ENCODE assay signal across 16 cellular contexts in the genomic region with DNA sequence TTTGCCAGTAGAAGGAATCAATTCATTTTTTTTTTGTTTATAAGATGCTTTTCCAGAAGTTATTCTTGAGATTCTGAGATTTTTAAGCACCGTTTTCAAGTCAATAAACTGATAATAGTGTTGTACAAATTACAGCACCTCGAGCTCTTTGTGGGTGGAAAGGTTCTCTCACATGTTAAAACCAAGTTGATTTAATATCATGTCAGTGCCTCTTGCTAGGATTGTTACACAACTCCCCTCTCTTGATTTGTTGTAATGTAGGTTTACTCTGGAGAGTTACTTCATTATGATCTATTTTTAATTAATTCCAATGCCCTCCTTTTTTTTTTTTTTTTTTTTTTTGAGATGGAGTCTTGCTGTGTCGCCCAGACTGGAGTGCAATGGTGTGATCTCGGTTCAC. TPM values are rescaled to one million over a fixed set of nuclear protein-coding genes. Genes with fewer than 3 reads are reported as not detected.
DNase-seq lines count a peak whose midpoint lies in the region; ATAC-seq, FAIRE-seq and TF ChIP-seq lines count a peak whose summit lies in the region.
"Had no signal": no experiment of that assay in that cellular context is flagged by ENCODE, and none has a peak within 500 bp of the region (broad histone marks: within the 10 kb centered on the region; RNA-seq: fewer than 3 reads in every experiment).

No MANE protein-coding gene starts in this region.

- H3K27ac ChIP-seq in CD8-positive, alpha-beta memory T cell (ENCODE audit: low read depth, low read length) = no peak overlapping the region
- peak overlapping the region; percentile 47 for H3K27ac ChIP-seq in GM12878 (ENCODE audit: control insufficient read depth, insufficient read depth)
- H3K27ac ChIP-seq: A549, C4-2B, SJSA1 had no signal

- intact Hi-C loops in CD14-positive monocyte (cut with micrococcal nuclease) = no loop called here
- intact Hi-C loops in GM12878 (cut with micrococcal nuclease; ENCODE audit: unreplicated experiment) = no loop called here

- no peak for TF ChIP-seq RAD21 in GM12878 (IDR thresholded peaks at IDR 0.05; ENCODE audit: insufficient read depth, low read depth, low read length)

- H3K79me2 ChIP-seq in GM12878 (ENCODE audit: control insufficient read depth, insufficient read depth, low read length) = no peaks in the 10 kb centered on the region

- peaks cover 3 to 12% of the 10 kb centered on the region in 2 donors for H3K36me3 Mint-ChIP-seq in CD14-positive monocyte
- peaks cover 3 to 6% (median 3%) of the 10 kb centered on the region in 3 donors for H3K36me3 Mint-ChIP-seq in CD8-positive, alpha-beta memory T cell

- no TSS peak for BruUV-seq in GM12878 (replicated peaks; lab: Mats Ljungman, UMichigan)

- H3K27me3 Mint-ChIP-seq in CD14-positive monocyte (ENCODE audit: low read depth in 3 of 3) = no peaks in the 10 kb centered on the region
- H3K27me3 Mint-ChIP-seq in CD8-positive, alpha-beta memory T cell = no peaks in the 10 kb centered on the region

- no peak overlapping the region for H2AFZ ChIP-seq in GM12878 (ENCODE audit: control insufficient read depth, low read depth, low read length)

- H3K27ac Mint-ChIP-seq in CD14-positive monocyte = peak overlapping the region in 4 of 7 donors; percentile 36 to 62 (median 38)
- peak overlapping the region in 7 of 8 donors; percentile 30 to 86 (median 65) for H3K27ac Mint-ChIP-seq in CD8-positive, alpha-beta memory T cell

- no peaks in the 10 kb centered on the region for H3K27me3 ChIP-seq in CD8-positive, alpha-beta memory T cell (ENCODE audit: insufficient read depth, low read length, poor library complexity, severe bottlenecking)
- H3K27me3 ChIP-seq in GM12878 (replicated peaks in 1 of 2; ENCODE audit: control insufficient read depth in 2 of 2, insufficient read depth in 2 of 2, low read length in 1 of 2) (no peaks in the 10 kb centered on the region), BE2C (no peaks in the 10 kb centered on the region)
- H3K27me3 ChIP-seq: SJSA1 had no signal

- 0 out of 3 replicates have a peak, but pooled peaks have one; percentile 22 for ATAC-seq in GM12878
- ATAC-seq: A549 had no signal

- H3K4me3 ChIP-seq in CD8-positive, alpha-beta memory T cell (ENCODE audit: low read length) = no peak overlapping the region
- H3K4me3 ChIP-seq in GM12878 = no peak overlapping the region
- H3K4me3 ChIP-seq in BE2C (ENCODE audit: low read depth, low read length) = no peak overlapping the region
- H3K4me3 ChIP-seq: A549, HAP-1, SJSA1 had no signal

- no peaks in the 10 kb centered on the region for H3K36me3 ChIP-seq in CD8-positive, alpha-beta memory T cell (ENCODE audit: insufficient read depth, low read length)
- H3K36me3 ChIP-seq in GM12878 (ENCODE audit: control insufficient read depth in 2 of 2, insufficient read depth in 2 of 2, low read length in 1 of 2) (no peaks in the 10 kb centered on the region), BE2C (no peaks in the 10 kb centered on the region)
- H3K36me3 ChIP-seq: HAP-1, SJSA1 had no signal

- no peak for TF ChIP-seq EP300 in GM12878 (IDR thresholded peaks at IDR 0.05; ENCODE audit: borderline replicate concordance in 1 of 2, control insufficient read depth in 1 of 2, low read depth in 2 of 2, low read length in 2 of 2)

- CTCF ChIA-PET in CD8-positive, alpha-beta memory T cell (lab: Charles Lee) = interaction anchor here (0.7 kb wide), 1 partner anchor 183 kb away, joined by 3 read pairs; no protein-coding TSS in a partner anchor
- CTCF ChIA-PET in GM12878 (lab: Yijun Ruan, JAX) = interaction anchor here (0.9 to 3.5 kb wide), 5 partner anchors 12 to 206 kb away, joined by 3 to 12 read pairs (median 3); no protein-coding TSS in a partner anchor

- FAIRE-seq in GM12878 (lab: Jason Lieb, UNC) = no peak
- FAIRE-seq: A549 had no signal

- POLR2A ChIA-PET in CD8-positive, alpha-beta memory T cell (lab: Charles Lee) = interaction anchor here (1.0 kb wide), 1 partner anchor 13 kb away, joined by 12 read pairs; no protein-coding TSS in a partner anchor
- POLR2A ChIA-PET in GM12878 (lab: Charles Lee) = interaction anchor here (0.6 to 1.8 kb wide), 4 partner anchors 17 to 279 kb away, joined by 3 to 8 read pairs (median 4); no protein-coding TSS in a partner anchor

- H3K4me1 ChIP-seq in CD8-positive, alpha-beta memory T cell (ENCODE audit: insufficient read depth, low read length) = no peaks in the 10 kb centered on the region
- H3K4me1 ChIP-seq in GM12878 (ENCODE audit: control insufficient read depth, insufficient read depth, low read length) (peaks cover 4% of the 10 kb centered on the region), BE2C (no peaks in the 10 kb centered on the region)
- H3K4me1 ChIP-seq: A549, HAP-1, SJSA1 had no signal

- in situ Hi-C loops in GM12878 (cut with MboI) = no loop called here

- no peak overlapping the region for H3K4me3 Mint-ChIP-seq in CD14-positive monocyte
- H3K4me3 Mint-ChIP-seq in CD8-positive, alpha-beta memory T cell = no peak overlapping the region

- no peak for TF ChIP-seq POLR2A in GM12878 (IDR thresholded peaks at IDR 0.05; ENCODE audit: low read depth, low read length)

- WGBS in GM12878 (ENCODE audit: insufficient coverage, insufficient replicate concordance, low lambda C conversion rate, missing lambda C conversion rate) = 60% methylated on average over 4 of the region's 4 CpGs

- peaks cover 11% of the 10 kb centered on the region for H3K4me1 Mint-ChIP-seq in CD14-positive monocyte
- peaks cover 8 to 19% (median 11%) of the 10 kb centered on the region in 3 donors for H3K4me1 Mint-ChIP-seq in CD8-positive, alpha-beta memory T cell

- no peak overlapping the region for H3K4me2 ChIP-seq in GM12878 (ENCODE audit: control insufficient read depth, insufficient read depth)
- H3K4me2 ChIP-seq: A549 had no signal

- no peaks in the 10 kb centered on the region for H3K9me3 ChIP-seq in CD8-positive, alpha-beta memory T cell (ENCODE audit: low read length)
- H3K9me3 ChIP-seq in GM12878 (replicated peaks; ENCODE audit: control insufficient read depth, insufficient read depth, low read length) (no peaks in the 10 kb centered on the region; the same call in 2 of the 3 replicates), BE2C (no peaks in the 10 kb centered on the region)
- H3K9me3 ChIP-seq: A549, HAP-1, SJSA1 had no signal

- RAD21 ChIA-PET in GM12878 (lab: Charles Lee; ENCODE audit: unreplicated experiment) = interaction anchor here (0.8 to 6.8 kb wide), 2 partner anchors 17 to 176 kb away, joined by 4 to 60 read pairs; no protein-coding TSS in a partner anchor

- H3K9me3 Mint-ChIP-seq in CD14-positive monocyte = peaks cover 0 to 2% (median 0%) of the 10 kb centered on the region in 7 donors
- no peaks in the 10 kb centered on the region for H3K9me3 Mint-ChIP-seq in CD8-positive, alpha-beta memory T cell

- no peak for DNase-seq in CD14-positive monocyte (ENCODE audit: low spot score)
- DNase-seq in CD8-positive, alpha-beta memory T cell = no peak
- peak; percentile 33 for DNase-seq in NOMO-1 treated with dmso at 0.1 percent for 144 hours (lab: John Stamatoyannopoulos, UW; ENCODE audit: unreplicated experiment)
- DNase-seq in GM12878 (ENCODE audit: low read depth, low spot score) = no peak
- DNase-seq in BE2C = no peak
- DNase-seq in cerebellum (ENCODE audit: low spot score) = no peak
- DNase-seq in NCI-H2196 (lab: John Stamatoyannopoulos, UW; ENCODE audit: unreplicated experiment) = no peak
- DNase-seq in GF-D8 (lab: John Stamatoyannopoulos, UW) = no peak
- DNase-seq: NCI-H1048, NCI-H2081, NCI-H524, RPMI8226 had no signal

- H3K9ac ChIP-seq in GM12878 (ENCODE audit: control insufficient read depth, insufficient read depth, low read length) = no peak overlapping the region

- TF ChIP-seq CTCF in CD14-positive monocyte (IDR thresholded peaks at IDR 0.05) (no peak), GM12878 (IDR thresholded peaks at IDR 0.05 in 2 of 3, conservative IDR thresholded peaks at IDR 0.05 in 1 of 3; ENCODE audit: control insufficient read depth in 2 of 3, extremely low read depth in 1 of 3, insufficient read depth in 1 of 3, low read depth in 3 of 3, low read length in 3 of 3) (no peak), BE2C (IDR thresholded peaks at IDR 0.05; ENCODE audit: low read depth, low read length) (no peak)

- SMC1A ChIA-PET in GM12878 (lab: Charles Lee; ENCODE audit: uncharacterized antibody, unreplicated experiment) = interaction anchor here (0.8 to 6.8 kb wide), 9 partner anchors 8 to 92 kb away, joined by 3 to 59 read pairs (median 5); no protein-coding TSS in a partner anchor

- no peaks in the 10 kb centered on the region for H4K20me1 ChIP-seq in GM12878 (ENCODE audit: control insufficient read depth, insufficient read depth)

RNA-seq across cellular contexts. Expression of a gene that starts 25.8 kb away (rescaled TPM):
- polyA plus RNA-seq in CD14-positive monocyte (10 to 100 TPM; 13.6 to 15.8 TPM), GM12878 (2011; rRNA removed) (30.6 and 52.4 TPM in 2 replicates), GM12878 (2014; fragmentation: Illumina TruSeq; extraction: Trizol) (28.1 and 33.8 TPM in 2 replicates), GM12878 (2014; fragmentation: Nextera tagmentation; extraction: Ambion mirVana) (1 to 10 TPM; 4.8 TPM), GM12878 (2014; rRNA removed) (17.9 and 21.7 TPM in 2 replicates), GM12878 (2016; fragmentation: Nextera tagmentation; extraction: Ambion mirVana) (10 to 100 TPM; 62.2 to 78.4 TPM)
- total RNA-seq in CD8-positive, alpha-beta memory T cell = 10 to 100 TPM; 51.7 to 52.1 TPM
- 32.6 TPM for polyA plus RNA-seq in CD8-positive, alpha-beta memory T cell
- total RNA-seq in GM12878 (2013; cell fraction: nucleolus; rRNA removed) = 105 and 108 TPM in 2 replicates
- total RNA-seq in GM12878 (2014; rRNA removed) (16.1 and 17.6 TPM in 2 replicates), GM12878 (2014; rRNA removed; fragmentation: Illumina TruSeq; extraction: Trizol) (21.3 and 21.6 TPM in 2 replicates), GM12878 (2021) (60.8 and 68.3 TPM in 2 replicates), cerebellum (48.9 TPM)
- 11.2 TPM for polyA plus RNA-seq in GM12878 (2011; ENCODE audit: low read depth)
- 15.2 and 22.8 TPM in 2 replicates for polyA plus RNA-seq in GM12878 (2011; cell fraction: cytosol; rRNA removed)
- polyA plus RNA-seq in GM12878 (2011; cell fraction: nucleus; rRNA removed) = 18.1 and 18.5 TPM in 2 replicates
- polyA plus RNA-seq in GM12878 (2012) = 25.6 and 36.3 TPM in 2 replicates
- polyA minus RNA-seq in GM12878 (2011; rRNA and poly(A)+ RNA removed) = 43.8 and 47.2 TPM in 2 replicates
- polyA minus RNA-seq in GM12878 (2011; cell fraction: cytosol; rRNA and poly(A)+ RNA removed) = 15.8 and 16.2 TPM in 2 replicates
- 13.7 and 19.9 TPM in 2 replicates for polyA minus RNA-seq in GM12878 (2011; cell fraction: nucleus; rRNA and poly(A)+ RNA removed)
- polyA plus RNA-seq in BE2C (2012; ENCODE audit: insufficient read depth, insufficient read length, low read depth) = 8.4 TPM

RNA-seq across cellular contexts. Expression of a gene that starts 45.5 kb away (rescaled TPM):
- polyA plus RNA-seq in CD14-positive monocyte (1 to 10 TPM; 4.4 to 6.7 TPM), GM12878 (2011; rRNA removed) (12.7 and 12.8 TPM in 2 replicates), GM12878 (2014; fragmentation: Illumina TruSeq; extraction: Trizol) (21.0 and 23.7 TPM in 2 replicates), GM12878 (2014; fragmentation: Nextera tagmentation; extraction: Ambion mirVana) (10 to 100 TPM; 17.5 to 18.4 TPM), GM12878 (2014; rRNA removed) (12.8 and 14.2 TPM in 2 replicates), GM12878 (2016; fragmentation: Nextera tagmentation; extraction: Ambion mirVana) (10 to 100 TPM; 37.0 to 46.9 TPM)
- total RNA-seq in CD8-positive, alpha-beta memory T cell = 10 to 100 TPM; 29.8 to 31.1 TPM
- 12.9 TPM for polyA plus RNA-seq in CD8-positive, alpha-beta memory T cell
- total RNA-seq in GM12878 (2013; cell fraction: nucleolus; rRNA removed) = 143 and 148 TPM in 2 replicates
- total RNA-seq in GM12878 (2014; rRNA removed) (28.5 and 32.1 TPM in 2 replicates), GM12878 (2014; rRNA removed; fragmentation: Illumina TruSeq; extraction: Trizol) (43.4 and 43.9 TPM in 2 replicates), GM12878 (2021) (47.5 and 47.7 TPM in 2 replicates), cerebellum (14.2 TPM)
- 31.2 TPM for polyA plus RNA-seq in GM12878 (2011; ENCODE audit: low read depth)
- 11.6 and 14.8 TPM in 2 replicates for polyA plus RNA-seq in GM12878 (2011; cell fraction: cytosol; rRNA removed)
- polyA plus RNA-seq in GM12878 (2011; cell fraction: nucleus; rRNA removed) = 10.8 and 13.5 TPM in 2 replicates
- 32.3 and 35.3 TPM in 2 replicates for polyA plus RNA-seq in GM12878 (2012)
- polyA minus RNA-seq in GM12878 (2011; rRNA and poly(A)+ RNA removed) = 59.8 and 71.2 TPM in 2 replicates
- 23.8 and 28.9 TPM in 2 replicates for polyA minus RNA-seq in GM12878 (2011; cell fraction: cytosol; rRNA and poly(A)+ RNA removed)
- polyA minus RNA-seq in GM12878 (2011; cell fraction: nucleus; rRNA and poly(A)+ RNA removed) = 27.4 and 38.8 TPM in 2 replicates
- polyA plus RNA-seq in BE2C (2012; ENCODE audit: insufficient read depth, insufficient read length, low read depth) = 17.2 TPM

RNA-seq across cellular contexts. Expression of a gene that starts 57.1 kb away (rescaled TPM):
- polyA plus RNA-seq in CD14-positive monocyte (not detected), GM12878 (2011; rRNA removed) (not detected in 2 replicates), GM12878 (2014; fragmentation: Illumina TruSeq; extraction: Trizol) (not detected in 2 replicates), GM12878 (2014; fragmentation: Nextera tagmentation; extraction: Ambion mirVana) (under 1 TPM in 1 of 2 experiments, not detected in 1; 0.05 TPM), GM12878 (2014; rRNA removed) (not detected in 2 replicates), GM12878 (2016; fragmentation: Nextera tagmentation; extraction: Ambion mirVana) (not detected)
- total RNA-seq in CD8-positive, alpha-beta memory T cell = not detected
- polyA plus RNA-seq in CD8-positive, alpha-beta memory T cell = not detected
- total RNA-seq in GM12878 (2013; cell fraction: nucleolus; rRNA removed) = not detected in 2 replicates
- total RNA-seq in GM12878 (2014; rRNA removed) (not detected in 2 replicates), GM12878 (2014; rRNA removed; fragmentation: Illumina TruSeq; extraction: Trizol) (not detected in 2 replicates), GM12878 (2021) (not detected in 2 replicates), cerebellum (not detected)
- polyA plus RNA-seq in GM12878 (2011; ENCODE audit: low read depth) = not detected
- not detected in 2 replicates for polyA plus RNA-seq in GM12878 (2011; cell fraction: cytosol; rRNA removed)
- polyA plus RNA-seq in GM12878 (2011; cell fraction: nucleus; rRNA removed) = not detected in 2 replicates
- polyA plus RNA-seq in GM12878 (2012) = not detected in 2 replicates
- not detected in 2 replicates for polyA minus RNA-seq in GM12878 (2011; rRNA and poly(A)+ RNA removed)
- not detected in 2 replicates for polyA minus RNA-seq in GM12878 (2011; cell fraction: cytosol; rRNA and poly(A)+ RNA removed)
- not detected in 2 replicates for polyA minus RNA-seq in GM12878 (2011; cell fraction: nucleus; rRNA and poly(A)+ RNA removed)
- not detected for polyA plus RNA-seq in BE2C (2012; ENCODE audit: insufficient read depth, insufficient read length, low read depth)
- total RNA-seq: SJSA1 had no signal
- polyA plus RNA-seq: A549 had no signal
